ENCODE assay signal across 1 cellular context in the genomic region with DNA sequence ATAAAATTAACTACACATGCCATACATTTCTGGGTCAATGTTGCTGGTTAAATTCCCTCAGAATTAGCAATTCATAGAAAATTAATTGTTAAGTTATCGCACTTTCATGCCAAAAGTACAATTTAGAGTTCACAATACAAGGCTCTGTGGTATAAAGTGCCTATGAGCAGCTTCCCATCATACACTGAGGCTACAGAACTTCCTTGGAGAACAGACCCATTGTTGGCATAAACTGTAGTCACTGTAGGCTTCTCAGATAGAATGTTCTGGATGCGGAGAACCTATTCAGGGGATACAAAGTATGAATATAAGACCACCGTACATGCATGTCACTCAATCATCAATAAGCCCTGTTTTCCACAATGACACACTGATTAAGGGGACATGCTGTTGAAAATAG.
TF ChIP-seq lines count a peak whose summit lies in the region.

No MANE protein-coding gene starts in this region.

TF ChIP-seq in IMR-90, 13 proteins besides CTCF, POLR2A, EP300 and RAD21 (continued from another document):
- TF ChIP-seq NFE2L2 (IDR thresholded peaks at IDR 0.05; ENCODE audit: low read depth, low read length) (no peak), BHLHE40 (IDR thresholded peaks at IDR 0.05; ENCODE audit: low read depth, low read length) (no peak), SMC3 (IDR thresholded peaks at IDR 0.05; ENCODE audit: low read depth, low read length) (no peak)
